Comparison of ENCODE assay signal across 21 cellular contexts in genomic region chr6:6287415-6287814, GRCh38. TPM values are rescaled to one million over a fixed set of nuclear protein-coding genes. Genes with fewer than 3 reads are reported as not detected.
"Had no signal": no experiment of that assay in that cellular context is flagged by ENCODE, and none has a peak within 500 bp of the region (broad histone marks: within the 10 kb centered on the region; RNA-seq: fewer than 3 reads in every experiment).

No MANE protein-coding gene starts in this region.

- DNase-seq: activated CD4-positive, alpha-beta T cell treated with anti-CD3 and anti-CD28 coated beads, Interleukin-2, amount 10 ng/mL, durations not matched to agents 24 days and 14 days; activated CD8-positive, alpha-beta T cell treated with anti-CD3 and anti-CD28 coated beads for 36 hours; activated naive CD4-positive, alpha-beta T cell treated with anti-CD3 and anti-CD28 coated beads, Interleukin-2, amount 10 ng/mL, durations not matched to agents 7 days and 5 days; activated naive CD8-positive, alpha-beta T cell treated with anti-CD3 and anti-CD28 coated beads, Interleukin-2, amount 50 U/mL, for 24 hours; activated T-cell treated with anti-CD3 and anti-CD28 coated beads, Interleukin-2, amount 50 U/mL, for 1 hour; erythroblast; foreskin melanocyte; left ventricle myocardium inferior; mammary epithelial cell; stimulated activated CD4-positive, alpha-beta T cell treated with anti-CD3 and anti-CD28 coated beads, Interleukin-12 subunit alpha, Interleukin-12 subunit beta, amount 100 ng/mL, for 4 hours; stimulated activated CD4-positive, alpha-beta T cell treated with anti-CD3 and anti-CD28 coated beads, Interleukin-1b, Interleukin-23, amount 100 ng/mL, for 48 hours; stimulated activated CD8-positive, alpha-beta memory T cell treated with anti-CD3 and anti-CD28 coated beads, Interleukin-4, amount 100 ng/mL, for 48 hours; T1000; transverse colon had no signal

- FAIRE-seq: endometrium had no signal

- ATAC-seq: activated CD8-positive, alpha-beta T cell treated with anti-CD3 and anti-CD28 coated beads for 36 hours; activated naive CD8-positive, alpha-beta T cell treated with anti-CD3 and anti-CD28 coated beads, Interleukin-2, amount 50 U/mL, for 24 hours; activated T-helper 17 cell treated with anti-CD3 and anti-CD28 coated beads, Interleukin-2, amount 50 U/mL, for 72 hours had no signal

- H3K4me3 ChIP-seq: ascending aorta, coronary artery, left ventricle myocardium inferior, suprapubic skin, transverse colon, vagina had no signal

- H3K9me3 ChIP-seq: ascending aorta, left ventricle myocardium inferior, suprapubic skin, transverse colon, vagina had no signal

- H3K27me3 ChIP-seq: ascending aorta, suprapubic skin, transverse colon, vagina had no signal

- H3K36me3 ChIP-seq: ascending aorta, left ventricle myocardium inferior, suprapubic skin, transverse colon, vagina had no signal

- H3K4me1 ChIP-seq: ascending aorta, left ventricle myocardium inferior, transverse colon, vagina had no signal

- H3K27ac ChIP-seq: ascending aorta, coronary artery, left ventricle myocardium inferior, suprapubic skin, transverse colon, vagina had no signal

RNA-seq across cellular contexts. Expression of gene F13A1, which starts 33.0 kb away (rescaled TPM):
- total RNA-seq: activated CD4-positive, alpha-beta T cell treated with anti-CD3 and anti-CD28 coated beads, Interleukin-2, amount 10 ng/mL, durations not matched to agents 24 days and 14 days; activated CD8-positive, alpha-beta T cell treated with anti-CD3 and anti-CD28 coated beads for 36 hours; mammary epithelial cell had no signal
- polyA plus RNA-seq: mammary epithelial cell, neural cell had no signal
